8 cellular contexts compared by ENCODE assay signal in the genomic region with DNA sequence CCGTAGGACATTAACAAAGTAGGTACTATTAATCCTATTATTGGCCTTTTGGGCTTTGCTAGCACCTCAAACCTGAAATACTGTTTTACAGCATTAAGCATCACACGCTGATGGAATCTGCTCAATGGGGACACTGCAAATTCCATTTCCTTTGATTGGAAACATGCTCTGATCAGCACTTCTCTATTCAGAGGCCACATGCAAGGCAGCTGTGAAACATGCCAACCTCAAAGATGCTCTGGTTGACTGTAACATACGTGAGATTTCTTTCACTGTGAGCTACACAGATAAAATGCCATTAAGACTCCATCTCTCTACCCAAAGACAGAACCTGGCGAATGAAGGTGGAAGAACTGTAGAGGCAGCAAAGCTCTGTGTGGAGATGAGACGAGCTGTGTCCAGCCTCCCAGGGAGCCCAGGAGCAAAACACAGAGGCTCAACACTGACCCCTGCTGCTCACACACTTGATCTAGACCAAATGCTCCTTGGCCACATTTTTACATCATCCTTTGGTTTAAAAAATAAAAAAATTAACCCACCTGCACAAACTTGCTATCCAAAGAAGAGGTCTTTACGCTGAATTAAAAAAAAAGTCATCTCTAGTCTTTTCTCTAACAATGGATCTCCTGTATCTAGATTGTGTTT. TPM values are rescaled to one million over a fixed set of nuclear protein-coding genes. Genes with fewer than 3 reads are reported as not detected.
DNase-seq lines count a peak whose midpoint lies in the region; ATAC-seq and TF ChIP-seq lines count a peak whose summit lies in the region.

No MANE protein-coding gene starts in this region.

- H3K27me3 ChIP-seq in kidney epithelial cell (ENCODE audit: control insufficient read depth, insufficient read depth, low read length), result no peaks in the 10 kb centered on the region

- no peak overlapping the region for H3K27ac Mint-ChIP-seq in brain
- H3K27ac Mint-ChIP-seq in stimulated activated naive B cell treated with anti-CD40 and anti-IgM and Interleukin-4, amounts not matched to agents 10 μg/mL and 1 μg/mL and 100 μg/mL, for 72 hours, result no peak overlapping the region

- H3K36me3 Mint-ChIP-seq in brain, result peaks cover 46% of the 10 kb centered on the region
- H3K36me3 Mint-ChIP-seq in stimulated activated naive B cell treated with anti-CD40 and anti-IgM and Interleukin-4, amounts not matched to agents 10 μg/mL and 1 μg/mL and 100 μg/mL, for 72 hours, result peaks cover 22 to 25% of the 10 kb centered on the region in 2 donors

- ATAC-seq in GM19438 (IDR thresholded peaks at IDR 0.05; ENCODE audit: low read depth, unreplicated experiment) (peak; percentile 67), HG03442 (IDR thresholded peaks at IDR 0.05; ENCODE audit: unreplicated experiment) (peak; percentile 90)
- peak; percentile 79 to 87 for ATAC-seq in stimulated activated naive B cell treated with anti-CD40 and anti-IgM and Interleukin-4, amounts not matched to agents 10 μg/mL and 1 μg/mL and 100 μg/mL, for 72 hours (replicated peaks)

- DNase-seq in DMS53 (lab: John Stamatoyannopoulos, UW), result peak; percentile 71
- DNase-seq in T-helper 2 cell, result peak in 3 of 5 experiments; percentile 34 to 70 (median 36)
- no peak for DNase-seq in kidney epithelial cell (ENCODE audit: low read depth)
- no peak for DNase-seq in stimulated activated naive B cell treated with anti-CD40 and anti-IgM and Interleukin-4, amounts not matched to agents 10 μg/mL and 1 μg/mL and 100 μg/mL, for 72 hours
- no peak for DNase-seq in posterior vena cava (ENCODE audit: low spot score)

- intact Hi-C loops in posterior vena cava (cut with DNase I), result no loop called here

- peaks cover 0 to 11% (median 5%) of the 10 kb centered on the region in 5 experiments for H3K9me3 Mint-ChIP-seq in brain
- H3K9me3 Mint-ChIP-seq in stimulated activated naive B cell treated with anti-CD40 and anti-IgM and Interleukin-4, amounts not matched to agents 10 μg/mL and 1 μg/mL and 100 μg/mL, for 72 hours, result peaks cover 0 to 1% of the 10 kb centered on the region in 2 donors

- TF ChIP-seq CTCF in brain (conservative IDR thresholded peaks at IDR 0.05), result peak; percentile 12 to 49
- peak; percentile 40 for TF ChIP-seq CTCF in kidney epithelial cell (IDR thresholded peaks at IDR 0.05; ENCODE audit: insufficient read depth, low read length, poor library complexity, severe bottlenecking)

- no peaks in the 10 kb centered on the region for H3K36me3 ChIP-seq in kidney epithelial cell (ENCODE audit: control insufficient read depth, insufficient read depth, low read length)

- H3K27me3 Mint-ChIP-seq in brain, result peaks cover 3% of the 10 kb centered on the region
- H3K27me3 Mint-ChIP-seq in stimulated activated naive B cell treated with anti-CD40 and anti-IgM and Interleukin-4, amounts not matched to agents 10 μg/mL and 1 μg/mL and 100 μg/mL, for 72 hours, result no peaks in the 10 kb centered on the region

- peaks cover 13% of the 10 kb centered on the region for H3K4me1 Mint-ChIP-seq in brain
- peaks cover 4 to 9% of the 10 kb centered on the region in 2 donors for H3K4me1 Mint-ChIP-seq in stimulated activated naive B cell treated with anti-CD40 and anti-IgM and Interleukin-4, amounts not matched to agents 10 μg/mL and 1 μg/mL and 100 μg/mL, for 72 hours

- H3K4me3 Mint-ChIP-seq in brain, result no peak overlapping the region
- H3K4me3 Mint-ChIP-seq in stimulated activated naive B cell treated with anti-CD40 and anti-IgM and Interleukin-4, amounts not matched to agents 10 μg/mL and 1 μg/mL and 100 μg/mL, for 72 hours, result no peak overlapping the region

- no peak overlapping the region for H3K4me3 ChIP-seq in kidney epithelial cell (ENCODE audit: low read depth, low read length)

RNA-seq across cellular contexts. Expression of a gene that starts 8.0 kb away (rescaled TPM):
- 91.7 TPM for polyA plus RNA-seq in brain (ENCODE audit: insufficient read depth, low read depth, low replicate concordance)
- total RNA-seq in kidney epithelial cell, result 75.3 and 76.8 TPM in 2 replicates
- 100 to 1,000 TPM; 108 to 115 TPM for total RNA-seq in posterior vena cava

Comparison
In these comparisons a context has a peak if more than half of its experiments do, and no peak if none do; other contexts are left out.
1. DNase-seq: peak in DMS53 (single experiment) and T-helper 2 cell (3 of 5); none in kidney epithelial cell (single experiment), stimulated activated naive B cell treated with anti-CD40 and anti-IgM and Interleukin-4, amounts not matched to agents 10 μg/mL and 1 μg/mL and 100 μg/mL, for 72 hours (single experiment) and posterior vena cava (single experiment).
2. Peak in every context shown above with its lines, with median percentiles within 50 percentile points of each other: ATAC-seq.